13 cellular contexts compared by ENCODE assay signal in genomic region chr4:2860391-2861348, GRCh38. TPM values are rescaled to one million over a fixed set of nuclear protein-coding genes. Genes with fewer than 3 reads are reported as not detected.
A peak's percentile ranks its signal among the peaks of the same experiment; 100 is the strongest.
DNase-seq lines count a peak whose midpoint lies in the region; ATAC-seq, FAIRE-seq and TF ChIP-seq lines count a peak whose summit lies in the region.
"Had no signal": no experiment of that assay in that cellular context is flagged by ENCODE, and none has a peak within 500 bp of the region (broad histone marks: within the 10 kb centered on the region; RNA-seq: fewer than 3 reads in every experiment).

No MANE protein-coding gene starts in this region.

- peaks cover 40% of the 10 kb centered on the region for H3K4me1 Mint-ChIP-seq in astrocyte (ENCODE audit: low read depth, unreplicated experiment)
- H3K4me1 Mint-ChIP-seq in activated CD4-positive, alpha-beta T cell treated with anti-CD3 and anti-CD28 coated beads, Interleukin-2, amount 10 ng/mL, durations not matched to agents 7 days and 5 days = peaks cover 66% of the 10 kb centered on the region

- 0 out of 2 replicates have a peak overlapping the region, but pooled peaks have one; percentile 44 for H3K14ac ChIP-seq in IMR-90 (replicated peaks; ENCODE audit: low read depth, low read length)

- ATAC-seq in IMR-90 (ENCODE audit: low read depth) = peak; percentile 53

- FAIRE-seq in astrocyte (lab: Jason Lieb, UNC) = no peak
- FAIRE-seq: GM12878 had no signal

- peak overlapping the region; percentile 13 for H3K27ac Mint-ChIP-seq in astrocyte (ENCODE audit: unreplicated experiment)
- no peak overlapping the region for H3K27ac Mint-ChIP-seq in activated CD4-positive, alpha-beta T cell treated with anti-CD3 and anti-CD28 coated beads, Interleukin-2, amount 10 ng/mL, durations not matched to agents 7 days and 5 days

- H3K23ac ChIP-seq in IMR-90 (ENCODE audit: low read depth, low read length) = peak overlapping the region; percentile 57; the same call in 1 of the 2 replicates

- H3K9me3 Mint-ChIP-seq in astrocyte (ENCODE audit: unreplicated experiment) = no peaks in the 10 kb centered on the region
- peaks cover 7% of the 10 kb centered on the region for H3K9me3 Mint-ChIP-seq in activated CD4-positive, alpha-beta T cell treated with anti-CD3 and anti-CD28 coated beads, Interleukin-2, amount 10 ng/mL, durations not matched to agents 7 days and 5 days

- no peaks in the 10 kb centered on the region for H3K9me3 ChIP-seq in IMR-90 (ENCODE audit: control insufficient read depth, insufficient read depth, low read length)
- no peaks in the 10 kb centered on the region for H3K9me3 ChIP-seq in astrocyte (ENCODE audit: insufficient read depth, low read depth, low read length)
- no peaks in the 10 kb centered on the region for H3K9me3 ChIP-seq in skeletal muscle tissue (ENCODE audit: control insufficient read depth in 3 of 3, low read length in 3 of 3)
- H3K9me3 ChIP-seq in WERI-Rb-1 (ENCODE audit: severe bottlenecking) = no peaks in the 10 kb centered on the region

- H3K27ac ChIP-seq in IMR-90 (ENCODE audit: insufficient read depth, low read length) (peak overlapping the region; percentile 43; the same call in 1 of the 2 replicates), astrocyte (ENCODE audit: low read depth, low read length) (no peak overlapping the region), skeletal muscle tissue (ENCODE audit: low read depth, low read length) (peak overlapping the region; percentile 28), WERI-Rb-1 (no peak overlapping the region)

- TF ChIP-seq CTCF in IMR-90 (conservative IDR thresholded peaks at IDR 0.05; ENCODE audit: low read depth, low read length) (no peak), astrocyte (IDR thresholded peaks at IDR 0.05; ENCODE audit: insufficient read depth, low read depth, low read length) (no peak), WERI-Rb-1 (IDR thresholded peaks at IDR 0.05; ENCODE audit: low read depth, low read length) (no peak)

- in situ Hi-C loops in IMR-90 (cut with MboI; ENCODE audit: low sequenced_read_pairs) = no loop called here

- POLR2A ChIA-PET in IMR-90 (lab: Charles Lee; ENCODE audit: unreplicated experiment) = no interaction called here
- POLR2A ChIA-PET in activated CD4-positive, alpha-beta T cell treated with anti-CD3 and anti-CD28 coated beads, Interleukin-2, amount 10 ng/mL, durations not matched to agents 7 days and 5 days (lab: Charles Lee) = interaction anchor here (0.6 kb wide), 1 partner anchor 74 kb away, joined by 4 read pairs; no protein-coding TSS in a partner anchor

- H2BK5ac ChIP-seq in IMR-90 (ENCODE audit: low read depth, low read length, poor library complexity, severe bottlenecking) = peak overlapping the region; percentile 48

- no peak overlapping the region for H3K4me3 ChIP-seq in IMR-90 (ENCODE audit: insufficient read depth, low read depth, low read length)
- no peak overlapping the region for H3K4me3 ChIP-seq in astrocyte (ENCODE audit: insufficient read depth, low read depth, low read length)
- peak overlapping the region in 1 of 3 donors; percentile 2 for H3K4me3 ChIP-seq in skeletal muscle tissue (ENCODE audit: low read length in 3 of 3)
- no peak overlapping the region for H3K4me3 ChIP-seq in WERI-Rb-1 (ENCODE audit: low read depth, low read length)
- H3K4me3 ChIP-seq: GM12878 had no signal

- 0 out of 4 replicates have a peak overlapping the region, but pooled peaks of 1 of the 2 experiments have one; percentile 19 for H4K8ac ChIP-seq in IMR-90 (ENCODE audit: low read depth in 2 of 2, low read length in 2 of 2)

- H3K56ac ChIP-seq in IMR-90 (ENCODE audit: extremely low read depth, insufficient read depth, low read length) = no peak overlapping the region

- no peaks in the 10 kb centered on the region for H3K27me3 Mint-ChIP-seq in astrocyte (ENCODE audit: low read depth, unreplicated experiment)
- H3K27me3 Mint-ChIP-seq in activated CD4-positive, alpha-beta T cell treated with anti-CD3 and anti-CD28 coated beads, Interleukin-2, amount 10 ng/mL, durations not matched to agents 7 days and 5 days = no peaks in the 10 kb centered on the region

- 0 out of 3 replicates have a peak overlapping the region, but pooled peaks have one; percentile 16 for H2BK15ac ChIP-seq in IMR-90 (ENCODE audit: low read depth, low read length)

- no peak overlapping the region for H3K4me3 Mint-ChIP-seq in astrocyte (ENCODE audit: unreplicated experiment)
- H3K4me3 Mint-ChIP-seq in activated CD4-positive, alpha-beta T cell treated with anti-CD3 and anti-CD28 coated beads, Interleukin-2, amount 10 ng/mL, durations not matched to agents 7 days and 5 days = no peak overlapping the region

- intact Hi-C loops in IMR-90 (cut with micrococcal nuclease) = no loop called here

- peak overlapping the region; percentile 58 for H2AK9ac ChIP-seq in IMR-90 (replicated peaks; ENCODE audit: low read depth, low read length, poor library complexity)

- no peak overlapping the region; the same call in 1 of the 2 replicates for H2BK120ac ChIP-seq in IMR-90 (ENCODE audit: low read depth, low read length)

- no peak overlapping the region; the same call in 1 of the 2 replicates for H4K5ac ChIP-seq in IMR-90 (ENCODE audit: low read depth, low read length)

- H3K9me1 ChIP-seq in IMR-90 (ENCODE audit: insufficient read depth, low read length) = peaks cover 21% of the 10 kb centered on the region

- no TSS peak for BruUV-seq in IMR-90 (replicated peaks; lab: Mats Ljungman, UMichigan)

- H3K18ac ChIP-seq in IMR-90 (ENCODE audit: low read depth, low read length) = peak overlapping the region; percentile 68

- WGBS in IMR-90 (ENCODE audit: extremely low coverage in 2 of 2, insufficient read length in 1 of 2), 2 experiments = 55% methylated on average over 4 of the region's 6 CpGs; no CpG with 5 or more reads in 1 of the 2 experiments

- H3K36me3 Mint-ChIP-seq in astrocyte (ENCODE audit: low read depth, unreplicated experiment) = no peaks in the 10 kb centered on the region
- peaks cover 31% of the 10 kb centered on the region for H3K36me3 Mint-ChIP-seq in activated CD4-positive, alpha-beta T cell treated with anti-CD3 and anti-CD28 coated beads, Interleukin-2, amount 10 ng/mL, durations not matched to agents 7 days and 5 days (ENCODE audit: low read depth)

- no peak overlapping the region; the same call in 1 of the 2 replicates for H4K91ac ChIP-seq in IMR-90 (ENCODE audit: insufficient read depth, low read depth, low read length)

- H3K79me2 ChIP-seq in astrocyte (ENCODE audit: insufficient read depth, low read length) = peaks cover 100% of the 10 kb centered on the region

- H3K4me2 ChIP-seq in IMR-90 (ENCODE audit: low read depth, low read length) (peak overlapping the region; percentile 74), astrocyte (ENCODE audit: low read length) (peak overlapping the region; percentile 31)

- H3K36me3 ChIP-seq in IMR-90 (ENCODE audit: control insufficient read depth, insufficient read depth, low read length) (no peaks in the 10 kb centered on the region), astrocyte (ENCODE audit: insufficient read depth, low read length) (peaks cover 2% of the 10 kb centered on the region), skeletal muscle tissue (ENCODE audit: control insufficient read depth in 3 of 3, insufficient read depth in 3 of 3, low read length in 3 of 3) (no peaks in the 10 kb centered on the region), WERI-Rb-1 (peaks cover 6% of the 10 kb centered on the region)

- dilution Hi-C loops in IMR-90 (cut with HindIII; ENCODE audit: low sequenced_read_pairs, unreplicated experiment) = no loop called here

- H3K9ac ChIP-seq in IMR-90 (ENCODE audit: low read depth, low read length) (no peak overlapping the region; the same call in 1 of the 2 replicates), astrocyte (ENCODE audit: low read length) (no peak overlapping the region), skeletal muscle tissue (ENCODE audit: low read depth in 1 of 3, low read length in 3 of 3) (peak overlapping the region in 1 of 3 donors; percentile 51)

- H3K4ac ChIP-seq in IMR-90 (ENCODE audit: low read depth, low read length) = peak overlapping the region; percentile 16; the same call in 1 of the 2 replicates

- no peak overlapping the region for H2AFZ ChIP-seq in IMR-90 (replicated peaks; ENCODE audit: low read length, poor library complexity)
- H2AFZ ChIP-seq in astrocyte (ENCODE audit: low read depth, low read length) = no peak overlapping the region

- CTCF ChIA-PET in IMR-90 (lab: Yijun Ruan, JAX) = no interaction called here
- CTCF ChIA-PET in activated CD4-positive, alpha-beta T cell treated with anti-CD3 and anti-CD28 coated beads, Interleukin-2, amount 10 ng/mL, durations not matched to agents 7 days and 5 days (lab: Charles Lee) = interaction anchor here (0.6 to 2.2 kb wide), 5 partner anchors 9 to 160 kb away, joined by 3 to 6 read pairs (median 3); no protein-coding TSS in a partner anchor

- no peak overlapping the region for H2BK20ac ChIP-seq in IMR-90 (ENCODE audit: low read depth, low read length)

- TF ChIP-seq RAD21 in IMR-90 (IDR thresholded peaks at IDR 0.05; ENCODE audit: low read length) = no peak

- peak; percentile 24 for DNase-seq in IMR-90
- DNase-seq in astrocyte (ENCODE audit: low read depth) = peak; percentile 56
- DNase-seq in islet precursor cell = peak; percentile 59
- DNase-seq in DMS153 treated with DMSO at 0.1 percent for 48 hours (lab: John Stamatoyannopoulos, UW; ENCODE audit: unreplicated experiment) = no peak
- no peak for DNase-seq in cerebellar cortex (ENCODE audit: low spot score)
- no peak for DNase-seq in activated CD4-positive, alpha-beta T cell treated with anti-CD3 and anti-CD28 coated beads, Interleukin-2, amount 10 ng/mL, durations not matched to agents 7 days and 5 days
- DNase-seq in WERI-Rb-1 = no peak
- DNase-seq: cerebellar nuclear complex; MM.1S; stimulated activated naive CD4-positive, alpha-beta T cell; T-helper 1 cell had no signal

- peaks cover 33% of the 10 kb centered on the region for H3K4me1 ChIP-seq in IMR-90 (ENCODE audit: control insufficient read depth, insufficient read depth, low read length)
- H3K4me1 ChIP-seq in astrocyte (ENCODE audit: insufficient read depth, low read length) = peaks cover 31% of the 10 kb centered on the region
- peaks cover 64 to 73% (median 69%) of the 10 kb centered on the region in 3 donors for H3K4me1 ChIP-seq in skeletal muscle tissue (ENCODE audit: control insufficient read depth in 3 of 3, insufficient read depth in 3 of 3, low read length in 3 of 3)

- peaks cover 85% of the 10 kb centered on the region for H4K20me1 ChIP-seq in IMR-90 (ENCODE audit: insufficient read depth, low read length)
- H4K20me1 ChIP-seq in astrocyte (ENCODE audit: insufficient read depth, low read length) = peaks cover 93% of the 10 kb centered on the region

- TF ChIP-seq POLR2A in IMR-90 (IDR thresholded peaks at IDR 0.05; ENCODE audit: low read depth, low read length) = no peak

- H3K79me1 ChIP-seq in IMR-90 (ENCODE audit: low read depth in 1 of 2, low read length in 2 of 2) = peaks cover 16 to 74% of the 10 kb centered on the region in 2 experiments

- H2AK5ac ChIP-seq in IMR-90 (ENCODE audit: low read depth, low read length) = peak overlapping the region; percentile 23; the same call in 1 of the 2 replicates

- no peaks in the 10 kb centered on the region for H3K27me3 ChIP-seq in IMR-90 (ENCODE audit: control insufficient read depth, insufficient read depth, low read length)
- H3K27me3 ChIP-seq in astrocyte (ENCODE audit: insufficient read depth, low read length) = no peaks in the 10 kb centered on the region
- no peaks in the 10 kb centered on the region for H3K27me3 ChIP-seq in skeletal muscle tissue (ENCODE audit: control insufficient read depth in 3 of 3, insufficient read depth in 3 of 3, low read length in 3 of 3)
- no peaks in the 10 kb centered on the region for H3K27me3 ChIP-seq in WERI-Rb-1 (ENCODE audit: insufficient read depth, low read depth, severe bottlenecking)

RNA-seq across cellular contexts. Expression of gene ADD1, which starts 17.0 kb away (rescaled TPM):
- total RNA-seq in IMR-90 (2012; rRNA removed) (117 and 122 TPM in 2 replicates), astrocyte (258 and 280 TPM in 2 replicates), skeletal muscle tissue (155 TPM)
- 190 and 215 TPM in 2 replicates for polyA plus RNA-seq in IMR-90 (2012; rRNA removed)
- polyA plus RNA-seq in IMR-90 (2012; cell fraction: cytosol; rRNA removed) = 170 and 354 TPM in 2 replicates
- polyA plus RNA-seq in IMR-90 (2012; cell fraction: nucleus; rRNA removed; ENCODE audit: low replicate concordance) = 291 and 369 TPM in 2 replicates
- 100 to 1,000 TPM; 264 to 266 TPM for total RNA-seq in activated CD4-positive, alpha-beta T cell treated with anti-CD3 and anti-CD28 coated beads, Interleukin-2, amount 10 ng/mL, durations not matched to agents 7 days and 5 days

Comparison
In these comparisons a context has a peak if more than half of its experiments do, and no peak if none do; other contexts are left out.
1. DNase-seq: peak in IMR-90 (single experiment), astrocyte (single experiment) and islet precursor cell (single experiment); none in DMS153 treated with DMSO at 0.1 percent for 48 hours (single experiment), cerebellar cortex (single experiment), activated CD4-positive, alpha-beta T cell treated with anti-CD3 and anti-CD28 coated beads, Interleukin-2, amount 10 ng/mL, durations not matched to agents 7 days and 5 days (single experiment) and WERI-Rb-1 (single experiment).
2. H3K27ac ChIP-seq: peak in IMR-90 (single experiment) and skeletal muscle tissue (single experiment); none in astrocyte (single experiment) and WERI-Rb-1 (single experiment).